Comparison of ENCODE assay signal across 23 cellular contexts in the genomic region with DNA sequence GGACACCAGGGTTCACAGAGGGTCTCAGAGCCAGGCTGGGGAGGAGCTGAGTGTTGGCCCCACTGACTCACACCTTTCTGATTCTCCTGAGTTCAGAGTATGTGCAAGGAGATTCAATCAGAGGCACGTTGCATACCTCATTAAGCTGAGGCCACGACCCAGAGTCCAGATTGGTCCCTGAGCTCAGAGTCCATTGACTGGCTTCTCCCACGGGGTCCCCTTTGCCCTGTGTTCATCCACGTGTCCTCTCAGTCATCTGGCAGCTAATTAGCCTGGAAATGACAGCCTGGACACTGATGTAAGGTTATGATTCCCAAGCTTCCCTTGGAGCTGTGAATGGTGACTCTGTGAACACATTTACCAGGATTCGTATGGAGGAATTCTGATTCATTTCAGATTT.
"Had no signal": no experiment of that assay in that cellular context is flagged by ENCODE, and none has a peak within 500 bp of the region (broad histone marks: within the 10 kb centered on the region; RNA-seq: fewer than 3 reads in every experiment).

No MANE protein-coding gene starts in this region.

- H3K4me3 ChIP-seq: coronary artery, dorsolateral prefrontal cortex, gastrocnemius medialis, left lung, lower lobe of right lung, prostate gland, sigmoid colon, skin epidermis, stomach, thoracic aorta, transverse colon had no signal

- H2AFZ ChIP-seq: parathyroid adenoma had no signal

- ATAC-seq: esophagus mucosa; gastrocnemius medialis; left lung; lower lobe of right lung; natural killer cell treated with Interleukin-12 subunit alpha and Interleukin-12 subunit beta and Interleukin-15 and Interleukin-18, amount 100 ng/mL, for 72 hours had no signal

- H3K27ac Mint-ChIP-seq: immature natural killer cell; memory B cell; natural killer cell treated with Interleukin-12 subunit alpha and Interleukin-12 subunit beta and Interleukin-15 and Interleukin-18, amount 100 ng/mL, for 72 hours had no signal

- H3K4me1 Mint-ChIP-seq: immature natural killer cell, memory B cell had no signal

- H3K9me3 Mint-ChIP-seq: natural killer cell treated with Interleukin-12 subunit alpha and Interleukin-12 subunit beta and Interleukin-15 and Interleukin-18, amount 100 ng/mL, for 72 hours had no signal

- H3K4me1 ChIP-seq: gastrocnemius medialis, left lung, lower lobe of right lung, parathyroid adenoma, prostate gland, sigmoid colon, stomach, transverse colon had no signal

- H3K4me3 Mint-ChIP-seq: immature natural killer cell; memory B cell; natural killer cell treated with Interleukin-12 subunit alpha and Interleukin-12 subunit beta and Interleukin-15 and Interleukin-18, amount 100 ng/mL, for 72 hours had no signal

- H3K36me3 ChIP-seq: gastrocnemius medialis, left lung, lower lobe of right lung, prostate gland, sigmoid colon, stomach, thoracic aorta, transverse colon had no signal

- H3K9me3 ChIP-seq: gastrocnemius medialis, left lung, lower lobe of right lung, prostate gland, sigmoid colon, stomach, thoracic aorta, transverse colon had no signal

- H3K27ac ChIP-seq: coronary artery, dorsolateral prefrontal cortex, gastrocnemius medialis, left lung, lower lobe of right lung, parathyroid adenoma, prostate gland, sigmoid colon, skin epidermis, stomach, thoracic aorta, transverse colon had no signal

- H3K36me3 Mint-ChIP-seq: immature natural killer cell; memory B cell; natural killer cell treated with Interleukin-12 subunit alpha and Interleukin-12 subunit beta and Interleukin-15 and Interleukin-18, amount 100 ng/mL, for 72 hours had no signal

- DNase-seq: central memory CD4-positive, alpha-beta T cell; dorsolateral prefrontal cortex; effector memory CD4-positive, alpha-beta T cell; gastrocnemius medialis; immature natural killer cell; kidney; left lung; lower lobe of right lung; midbrain; sigmoid colon; stimulated activated CD4-positive, alpha-beta T cell treated with anti-CD3 and anti-CD28 coated beads, Interleukin-12 subunit alpha, Interleukin-12 subunit beta, amount 100 ng/mL, for 4 hours; stimulated activated naive CD4-positive, alpha-beta T cell; stomach; substantia nigra; transverse colon had no signal

- H3K79me2 ChIP-seq: parathyroid adenoma had no signal

- H3K27me3 ChIP-seq: dorsolateral prefrontal cortex, gastrocnemius medialis, left lung, sigmoid colon, stomach, transverse colon had no signal
